1 cellular context compared by ENCODE assay signal in genomic region chr10:22714524-22715289, GRCh38.
TF ChIP-seq lines count a peak whose summit lies in the region.

Gene PIP4K2A (minus strand): TSS chr10:22714578. CDS start chr10:22714326, 252 bp downstream.

TF ChIP-seq in GM12878, 131 proteins besides CTCF, POLR2A, EP300 and RAD21 (continued from another document):
- TF ChIP-seq FOXM1 (IDR thresholded peaks at IDR 0.05; ENCODE audit: low read depth, low read length), result no peak
